2 cellular contexts compared by ENCODE assay signal in the genomic region with DNA sequence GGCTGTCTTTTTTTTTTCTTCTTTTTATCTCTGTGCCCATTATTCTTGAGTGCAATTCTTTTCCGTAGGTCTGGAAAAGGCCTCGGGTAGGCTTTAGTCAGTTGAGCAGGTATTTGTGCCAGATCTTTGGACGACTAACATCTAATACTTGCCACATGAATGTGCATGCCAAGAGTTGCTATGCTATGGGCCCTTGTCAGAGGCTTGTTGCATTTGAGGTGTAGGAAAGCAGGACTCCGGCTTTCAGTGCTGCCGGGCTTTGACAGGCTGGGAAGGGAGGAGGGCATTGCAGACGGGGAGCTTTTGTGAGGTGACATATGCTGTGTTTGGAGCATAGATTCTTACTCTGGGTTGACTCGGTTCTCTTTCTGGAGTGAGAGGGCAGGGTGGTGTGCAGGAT.
TF ChIP-seq lines count a peak whose summit lies in the region.

No MANE protein-coding gene starts in this region.

TF ChIP-seq in IMR-90, 13 proteins besides CTCF, POLR2A, EP300 and RAD21 (continued from another document):
- TF ChIP-seq RFX5 (IDR thresholded peaks at IDR 0.05; ENCODE audit: low read depth, low read length) (no peak), MAZ (IDR thresholded peaks at IDR 0.05; ENCODE audit: borderline replicate concordance, low read depth, low read length) (no peak), MAFK (IDR thresholded peaks at IDR 0.05; ENCODE audit: low read depth, low read length) (no peak)
- TF ChIP-seq, protein P1, sequence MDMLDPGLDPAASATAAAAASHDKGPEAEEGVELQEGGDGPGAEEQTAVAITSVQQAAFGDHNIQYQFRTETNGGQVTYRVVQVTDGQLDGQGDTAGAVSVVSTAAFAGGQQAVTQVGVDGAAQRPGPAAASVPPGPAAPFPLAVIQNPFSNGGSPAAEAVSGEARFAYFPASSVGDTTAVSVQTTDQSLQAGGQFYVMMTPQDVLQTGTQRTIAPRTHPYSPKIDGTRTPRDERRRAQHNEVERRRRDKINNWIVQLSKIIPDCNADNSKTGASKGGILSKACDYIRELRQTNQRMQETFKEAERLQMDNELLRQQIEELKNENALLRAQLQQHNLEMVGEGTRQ (IDR thresholded peaks at IDR 0.05; ENCODE audit: low read depth, low read length) = no peak

TF ChIP-seq in WTC11, 78 proteins besides CTCF, POLR2A, EP300 and RAD21 (continued from another document):
- TF ChIP-seq GRHL2 (CRISPR knock-in tag; IDR thresholded peaks at IDR 0.05; ENCODE audit: insufficient replicate concordance, severe bottlenecking) (no peak), ZNF232 (CRISPR knock-in tag; IDR thresholded peaks at IDR 0.05) (no peak), ERG (CRISPR knock-in tag; IDR thresholded peaks at IDR 0.05) (no peak), ELF4 (CRISPR knock-in tag; IDR thresholded peaks at IDR 0.05; ENCODE audit: low read depth) (no peak), FOXP4 (CRISPR knock-in tag; IDR thresholded peaks at IDR 0.05) (no peak), ZNF219 (CRISPR knock-in tag; IDR thresholded peaks at IDR 0.05; ENCODE audit: borderline replicate concordance) (no peak), ZSCAN18 (CRISPR knock-in tag; IDR thresholded peaks at IDR 0.05) (no peak), ZNF532 (CRISPR knock-in tag; IDR thresholded peaks at IDR 0.05; ENCODE audit: borderline replicate concordance) (no peak), ATF3 (CRISPR knock-in tag; conservative IDR thresholded peaks at IDR 0.05) (no peak), TEAD4 (CRISPR knock-in tag; IDR thresholded peaks at IDR 0.05) (no peak), JAZF1 (CRISPR knock-in tag; IDR thresholded peaks at IDR 0.05) (no peak), TEAD1 (CRISPR knock-in tag; IDR thresholded peaks at IDR 0.05) (no peak), PRRX2 (CRISPR knock-in tag; IDR thresholded peaks at IDR 0.05) (no peak), OVOL2 (CRISPR knock-in tag; IDR thresholded peaks at IDR 0.05; ENCODE audit: borderline replicate concordance) (no peak), ZNF423 (CRISPR knock-in tag; IDR thresholded peaks at IDR 0.05) (no peak), E2F4 (CRISPR knock-in tag; IDR thresholded peaks at IDR 0.05; ENCODE audit: borderline replicate concordance, low read depth) (no peak), MYBL2 (CRISPR knock-in tag; IDR thresholded peaks at IDR 0.05) (no peak), FOXK1 (CRISPR knock-in tag; IDR thresholded peaks at IDR 0.05) (no peak)
